ENCODE assay signal across 1 cellular context in genomic region chr22:36470162-36470993, GRCh38.
TF ChIP-seq lines count a peak whose summit lies in the region.

No MANE protein-coding gene starts in this region.

TF ChIP-seq in GM12878, 131 proteins besides CTCF, POLR2A, EP300 and RAD21 (continues in another document):
- TF ChIP-seq ZBTB33 (IDR thresholded peaks at IDR 0.05) (no peak), RELA (IDR thresholded peaks at IDR 0.05; ENCODE audit: borderline replicate concordance, partially characterized antibody) (no peak), KLF5 (IDR thresholded peaks at IDR 0.05; ENCODE audit: partially characterized antibody) (peak; percentile 42), ZNF274 (IDR thresholded peaks at IDR 0.05; ENCODE audit: insufficient read depth, insufficient read length) (no peak), MEF2B (IDR thresholded peaks at IDR 0.05; ENCODE audit: partially characterized antibody, poor library complexity, severe bottlenecking) (no peak), RB1 (IDR thresholded peaks at IDR 0.05; ENCODE audit: borderline replicate concordance) (no peak), CEBPB (IDR thresholded peaks at IDR 0.05; ENCODE audit: borderline replicate concordance in 1 of 2, low read depth in 2 of 2, low read length in 2 of 2) (no peak), NBN (IDR thresholded peaks at IDR 0.05) (0 out of 2 replicates have a peak, but pooled peaks have one; percentile 29), KAT2A (conservative IDR thresholded peaks at IDR 0.05; ENCODE audit: control insufficient read depth, low read depth, low read length) (no peak), LARP7 (IDR thresholded peaks at IDR 0.05) (peak; percentile 57; the same call in 1 of the 2 replicates), STAT3 (IDR thresholded peaks at IDR 0.05; ENCODE audit: low read depth, low read length) (no peak), SP1 (IDR thresholded peaks at IDR 0.05; ENCODE audit: low read depth, low read length) (no peak), POLR2AphosphoS2 (IDR thresholded peaks at IDR 0.05; ENCODE audit: low read depth, low read length) (no peak), ATF3 (IDR thresholded peaks at IDR 0.05; ENCODE audit: borderline replicate concordance, extremely low read depth, low read depth, low read length) (no peak), SMARCA5 (IDR thresholded peaks at IDR 0.05) (peak; percentile 67; the same call in 1 of the 2 replicates), HDGF (IDR thresholded peaks at IDR 0.05) (peak; percentile 84), ZNF622 (IDR thresholded peaks at IDR 0.05) (no peak), PBX3 (IDR thresholded peaks at IDR 0.05; ENCODE audit: insufficient replicate concordance, low read depth, low read length) (no peak), USF2 (IDR thresholded peaks at IDR 0.05; ENCODE audit: borderline replicate concordance, low read depth, low read length) (no peak), TAF1 (IDR thresholded peaks at IDR 0.05; ENCODE audit: borderline replicate concordance, low read depth, low read length) (no peak), MEF2A (IDR thresholded peaks at IDR 0.05; ENCODE audit: insufficient read depth, low read depth, low read length) (no peak), CHD2 (IDR thresholded peaks at IDR 0.05; ENCODE audit: borderline replicate concordance, low read depth, low read length) (no peak), IRF4 (IDR thresholded peaks at IDR 0.05; ENCODE audit: low read depth, low read length) (no peak), GABPA (IDR thresholded peaks at IDR 0.05; ENCODE audit: low read depth) (no peak), NRF1 (conservative IDR thresholded peaks at IDR 0.05; ENCODE audit: low read depth, low read length) (no peak), EED (IDR thresholded peaks at IDR 0.05; ENCODE audit: low read depth) (no peak), SUZ12 (IDR thresholded peaks at IDR 0.05; ENCODE audit: unreplicated experiment) (no peak), MXI1 (IDR thresholded peaks at IDR 0.05; ENCODE audit: low read depth, low read length) (no peak), ZBTB11 (CRISPR knock-in tag; IDR thresholded peaks at IDR 0.05) (no peak), SPI1 (IDR thresholded peaks at IDR 0.05; ENCODE audit: borderline replicate concordance, insufficient read depth, low read depth, low read length) (no peak), CUX1 (IDR thresholded peaks at IDR 0.05; ENCODE audit: insufficient replicate concordance, low read depth, low read length) (no peak), JUNB (IDR thresholded peaks at IDR 0.05) (no peak), FOS (IDR thresholded peaks at IDR 0.05; ENCODE audit: borderline replicate concordance, extremely low read depth, insufficient read length) (no peak), MLLT1 (IDR thresholded peaks at IDR 0.05) (no peak), TCF7 (IDR thresholded peaks at IDR 0.05; ENCODE audit: borderline replicate concordance) (no peak), ZNF384 (IDR thresholded peaks at IDR 0.05; ENCODE audit: borderline replicate concordance, low read depth, low read length) (no peak), TARDBP (IDR thresholded peaks at IDR 0.05; ENCODE audit: borderline replicate concordance) (no peak), NKRF (conservative IDR thresholded peaks at IDR 0.05) (no peak), ZSCAN29 (IDR thresholded peaks at IDR 0.05) (no peak), TBL1XR1 (IDR thresholded peaks at IDR 0.05; ENCODE audit: low read depth, low read length) (no peak), RAD51 (IDR thresholded peaks at IDR 0.05) (no peak), HSF1 (IDR thresholded peaks at IDR 0.05; ENCODE audit: low read depth, low read length) (no peak), POLR2AphosphoS5 (IDR thresholded peaks at IDR 0.05; ENCODE audit: low read length) (no peak), RBBP5 (conservative IDR thresholded peaks at IDR 0.05) (no peak), SRF (IDR thresholded peaks at IDR 0.05; ENCODE audit: low read depth in 2 of 2, low read length in 2 of 2) (no peak), NR2C1 (IDR thresholded peaks at IDR 0.05) (no peak), USF1 (IDR thresholded peaks at IDR 0.05; ENCODE audit: borderline replicate concordance, extremely low read length, insufficient read depth, low read depth, low read length) (no peak), NFXL1 (IDR thresholded peaks at IDR 0.05; ENCODE audit: borderline replicate concordance) (no peak)
